In the genomic region with DNA sequence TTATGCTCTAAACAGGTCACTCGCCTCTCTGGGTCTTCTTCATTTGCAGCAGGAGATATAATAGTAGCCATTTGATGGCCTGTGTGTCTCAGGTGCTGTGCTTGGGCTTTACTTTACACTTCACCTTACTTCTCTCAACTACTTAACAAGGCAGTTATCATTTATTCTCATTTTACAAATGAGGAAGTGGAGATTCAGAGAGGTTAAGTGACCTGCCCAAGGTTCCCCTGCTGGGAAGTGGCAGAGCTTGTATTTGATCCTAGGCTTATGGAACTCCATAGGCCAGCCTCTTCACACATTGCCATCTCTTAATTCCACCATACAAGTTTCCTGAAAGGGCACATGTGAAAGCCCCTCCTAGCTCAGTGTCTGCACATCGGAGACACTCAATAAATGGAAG, we compare ENCODE assay signal across 10 cellular contexts. TPM values are rescaled to one million over a fixed set of nuclear protein-coding genes. Genes with fewer than 3 reads are reported as not detected.
"Had no signal": no experiment of that assay in that cellular context is flagged by ENCODE, and none has a peak within 500 bp of the region (broad histone marks: within the 10 kb centered on the region; RNA-seq: fewer than 3 reads in every experiment).

No MANE protein-coding gene starts in this region.

- H3K36me3 Mint-ChIP-seq: IgD-negative memory B cell had no signal

- H3K4me3 Mint-ChIP-seq: IgD-negative memory B cell had no signal

- H3K27ac Mint-ChIP-seq: IgD-negative memory B cell had no signal

- H3K9me3 ChIP-seq: HAP-1 had no signal

- H3K4me1 ChIP-seq: HAP-1 had no signal

- ATAC-seq: HCT116, HepG2 had no signal

- FAIRE-seq: HepG2 had no signal

- H3K36me3 ChIP-seq: HAP-1 had no signal

- H2AFZ ChIP-seq: GM23248 had no signal

- H3K27ac ChIP-seq: GM23248 had no signal

- H3K9ac ChIP-seq: GM23248 had no signal

- DNase-seq: GM23248, GOT3, H7, KG1 had no signal

- H3K4me3 ChIP-seq: GM23248, HAP-1 had no signal

- H3K9me3 Mint-ChIP-seq: IgD-negative memory B cell had no signal

RNA-seq across cellular contexts. Expression of gene FAM181B, which starts 30.4 kb away (rescaled TPM):
- total RNA-seq: GM23248, H4, HepG2, HT-29 had no signal
- polyA plus RNA-seq: GM23248, HepG2, IgD-negative memory B cell had no signal
